ENCODE assay signal across 8 cellular contexts in genomic region chr22:30265851-30266444, GRCh38. TPM values are rescaled to one million over a fixed set of nuclear protein-coding genes. Genes with fewer than 3 reads are reported as not detected.
DNase-seq lines count a peak whose midpoint lies in the region; ATAC-seq and TF ChIP-seq lines count a peak whose summit lies in the region.

No MANE protein-coding gene starts in this region.

- peak overlapping the region; percentile 93 for H3K27ac Mint-ChIP-seq in activated T-helper 17 cell treated with anti-CD3 and anti-CD28 coated beads, Interleukin-2, amount 50 U/mL, for 72 hours
- peak overlapping the region; percentile 90 for H3K27ac Mint-ChIP-seq in stimulated activated memory B cell treated with anti-CD40 and anti-IgM and Interleukin-4, amounts not matched to agents 10 μg/mL and 1 μg/mL and 100 μg/mL, for 72 hours

- peak overlapping the region; percentile 51 for H3K4me3 ChIP-seq in lower lobe of right lung

- H3K36me3 ChIP-seq in lower lobe of right lung: no peaks in the 10 kb centered on the region

- no peaks in the 10 kb centered on the region for H3K9me3 Mint-ChIP-seq in activated T-helper 17 cell treated with anti-CD3 and anti-CD28 coated beads, Interleukin-2, amount 50 U/mL, for 72 hours
- H3K9me3 Mint-ChIP-seq in stimulated activated memory B cell treated with anti-CD40 and anti-IgM and Interleukin-4, amounts not matched to agents 10 μg/mL and 1 μg/mL and 100 μg/mL, for 72 hours: no peaks in the 10 kb centered on the region

- peak overlapping the region; percentile 95 for H3K4me3 Mint-ChIP-seq in activated T-helper 17 cell treated with anti-CD3 and anti-CD28 coated beads, Interleukin-2, amount 50 U/mL, for 72 hours
- H3K4me3 Mint-ChIP-seq in stimulated activated memory B cell treated with anti-CD40 and anti-IgM and Interleukin-4, amounts not matched to agents 10 μg/mL and 1 μg/mL and 100 μg/mL, for 72 hours: peak overlapping the region; percentile 86

- no peaks in the 10 kb centered on the region for H3K27me3 Mint-ChIP-seq in activated T-helper 17 cell treated with anti-CD3 and anti-CD28 coated beads, Interleukin-2, amount 50 U/mL, for 72 hours
- H3K27me3 Mint-ChIP-seq in stimulated activated memory B cell treated with anti-CD40 and anti-IgM and Interleukin-4, amounts not matched to agents 10 μg/mL and 1 μg/mL and 100 μg/mL, for 72 hours: no peaks in the 10 kb centered on the region

- H3K9me3 ChIP-seq in lower lobe of right lung: no peaks in the 10 kb centered on the region

- H3K27ac ChIP-seq in lower lobe of right lung: peak overlapping the region; percentile 76

- TF ChIP-seq CTCF in lower lobe of right lung (IDR thresholded peaks at IDR 0.05): no peak

- DNase-seq in GF-D8 (lab: John Stamatoyannopoulos, UW) (peak; percentile 80), NOMO-1 treated with dmso at 0.1 percent for 144 hours (lab: John Stamatoyannopoulos, UW; ENCODE audit: unreplicated experiment) (peak; percentile 79), lower lobe of right lung (peak; percentile 84), NCI-H524 (lab: John Stamatoyannopoulos, UW) (no peak)

- no peaks in the 10 kb centered on the region for H3K27me3 ChIP-seq in lower lobe of right lung (ENCODE audit: low read depth)

- intact Hi-C loops in lower lobe of right lung (cut with DNase I): no loop called here

- peaks cover 19% of the 10 kb centered on the region for H3K4me1 ChIP-seq in lower lobe of right lung

- peaks cover 89% of the 10 kb centered on the region for H3K36me3 Mint-ChIP-seq in activated T-helper 17 cell treated with anti-CD3 and anti-CD28 coated beads, Interleukin-2, amount 50 U/mL, for 72 hours (ENCODE audit: low read depth)
- peaks cover 17% of the 10 kb centered on the region for H3K36me3 Mint-ChIP-seq in stimulated activated memory B cell treated with anti-CD40 and anti-IgM and Interleukin-4, amounts not matched to agents 10 μg/mL and 1 μg/mL and 100 μg/mL, for 72 hours

- H3K4me1 Mint-ChIP-seq in activated T-helper 17 cell treated with anti-CD3 and anti-CD28 coated beads, Interleukin-2, amount 50 U/mL, for 72 hours: peaks cover 29% of the 10 kb centered on the region
- peaks cover 49% of the 10 kb centered on the region for H3K4me1 Mint-ChIP-seq in stimulated activated memory B cell treated with anti-CD40 and anti-IgM and Interleukin-4, amounts not matched to agents 10 μg/mL and 1 μg/mL and 100 μg/mL, for 72 hours

- ATAC-seq in GM21825 (IDR thresholded peaks at IDR 0.05; ENCODE audit: unreplicated experiment) (peak; percentile 49), lower lobe of right lung (peak; percentile 56 to 59), HG02970 (IDR thresholded peaks at IDR 0.05; ENCODE audit: low FRiP score, unreplicated experiment) (no peak)
- ATAC-seq in activated T-helper 17 cell treated with anti-CD3 and anti-CD28 coated beads, Interleukin-2, amount 50 U/mL, for 72 hours (replicated peaks): peak; percentile 68
- ATAC-seq in stimulated activated memory B cell treated with anti-CD40 and anti-IgM and Interleukin-4, amounts not matched to agents 10 μg/mL and 1 μg/mL and 100 μg/mL, for 72 hours: peak; percentile 91

RNA-seq across cellular contexts. Expression of gene OSM, which starts 0.7 kb away (rescaled TPM):
- total RNA-seq in activated T-helper 17 cell treated with anti-CD3 and anti-CD28 coated beads, Interleukin-2, amount 50 U/mL, for 72 hours: 10 to 100 TPM; 41.1 to 88.6 TPM
- total RNA-seq in lower lobe of right lung: 1.1 TPM

RNA-seq across cellular contexts. Expression of gene LIF, which starts 19.4 kb away (rescaled TPM):
- 100 to 1,000 TPM; 175 to 300 TPM for total RNA-seq in activated T-helper 17 cell treated with anti-CD3 and anti-CD28 coated beads, Interleukin-2, amount 50 U/mL, for 72 hours
- 3.1 TPM for total RNA-seq in lower lobe of right lung

RNA-seq across cellular contexts. Expression of gene CASTOR1, which starts 23.4 kb away (rescaled TPM):
- total RNA-seq in activated T-helper 17 cell treated with anti-CD3 and anti-CD28 coated beads, Interleukin-2, amount 50 U/mL, for 72 hours: 1 to 10 TPM; 4.6 to 4.8 TPM
- total RNA-seq in lower lobe of right lung: 16.2 TPM

Comparison
In these comparisons a context has a peak if more than half of its experiments do, and no peak if none do; other contexts are left out.
1. DNase-seq: peak in GF-D8 (single experiment), NOMO-1 treated with dmso at 0.1 percent for 144 hours (single experiment) and lower lobe of right lung (single experiment); none in NCI-H524 (0 of 2).
2. RNA of gene OSM, which starts 0.7 kb away (total RNA-seq): 41.1 to 88.6 TPM in activated T-helper 17 cell treated with anti-CD3 and anti-CD28 coated beads, Interleukin-2, amount 50 U/mL, for 72 hours; 1.1 TPM in lower lobe of right lung (single experiment); every median in the first group is over 10 times any median in the second.
3. RNA of gene LIF, which starts 19.4 kb away (total RNA-seq): 175 to 300 TPM in activated T-helper 17 cell treated with anti-CD3 and anti-CD28 coated beads, Interleukin-2, amount 50 U/mL, for 72 hours; 3.1 TPM in lower lobe of right lung (single experiment); every median in the first group is over 10 times any median in the second.